ENCODE assay signal across 14 cellular contexts in genomic region chr2:205704101-205704741, GRCh38. TPM values are rescaled to one million over a fixed set of nuclear protein-coding genes. Genes with fewer than 3 reads are reported as not detected.
A peak's percentile ranks its signal among the peaks of the same experiment; 100 is the strongest.
DNase-seq lines count a peak whose midpoint lies in the region; ATAC-seq, FAIRE-seq and TF ChIP-seq lines count a peak whose summit lies in the region.
"Had no signal": no experiment of that assay in that cellular context is flagged by ENCODE, and none has a peak within 500 bp of the region (broad histone marks: within the 10 kb centered on the region; RNA-seq: fewer than 3 reads in every experiment).

No MANE protein-coding gene starts in this region.

- no peaks in the 10 kb centered on the region for H4K20me1 ChIP-seq in endothelial cell of umbilical vein (replicated peaks; ENCODE audit: control insufficient read depth, extremely low read depth, insufficient read depth, low read length)

- BruUV-seq in endothelial cell of umbilical vein (replicated peaks; lab: Mats Ljungman, UMichigan) = no TSS peak

- H3K27ac Mint-ChIP-seq in naive B cell = peak overlapping the region in 5 of 6 donors; percentile 30 to 99 (median 49)
- no peak overlapping the region for H3K27ac Mint-ChIP-seq in CD4-positive, alpha-beta T cell
- H3K27ac Mint-ChIP-seq: H9; stimulated activated naive CD8-positive, alpha-beta T cell treated with anti-CD3 and anti-CD28 coated beads, Interleukin-15, Interleukin-2, amounts not matched to agents 100 ng/mL and 50 ng/mL, for 24 hours had no signal

- peaks cover 0 to 2% (median 0%) of the 10 kb centered on the region in 7 donors for H3K9me3 Mint-ChIP-seq in naive B cell
- H3K9me3 Mint-ChIP-seq in CD4-positive, alpha-beta T cell = no peaks in the 10 kb centered on the region
- H3K9me3 Mint-ChIP-seq: H9; stimulated activated naive CD8-positive, alpha-beta T cell treated with anti-CD3 and anti-CD28 coated beads, Interleukin-15, Interleukin-2, amounts not matched to agents 100 ng/mL and 50 ng/mL, for 24 hours had no signal

- TF ChIP-seq EP300 in upper lobe of left lung (IDR thresholded peaks at IDR 0.05) = no peak

- H3K9ac ChIP-seq in endothelial cell of umbilical vein (replicated peaks; ENCODE audit: extremely low read depth, insufficient read depth, low read length) = no peak overlapping the region

- H3K9me3 ChIP-seq in heart left ventricle = no peaks in the 10 kb centered on the region
- H3K9me3 ChIP-seq in endothelial cell of umbilical vein (replicated peaks; ENCODE audit: control insufficient read depth, insufficient read depth, low read length) = no peaks in the 10 kb centered on the region
- no peaks in the 10 kb centered on the region for H3K9me3 ChIP-seq in upper lobe of left lung
- no peaks in the 10 kb centered on the region for H3K9me3 ChIP-seq in CD4-positive, alpha-beta T cell (ENCODE audit: control insufficient read depth, low read length)

- H3K4me1 Mint-ChIP-seq in naive B cell = peaks cover 46 to 69% (median 61%) of the 10 kb centered on the region in 3 donors
- peaks cover 11% of the 10 kb centered on the region for H3K4me1 Mint-ChIP-seq in CD4-positive, alpha-beta T cell (ENCODE audit: low read depth)

- no peak overlapping the region for H3K4me2 ChIP-seq in endothelial cell of umbilical vein (ENCODE audit: insufficient read depth, low read length)

- no peaks in the 10 kb centered on the region for H3K36me3 Mint-ChIP-seq in naive B cell
- H3K36me3 Mint-ChIP-seq in CD4-positive, alpha-beta T cell (ENCODE audit: low read depth) = no peaks in the 10 kb centered on the region

- DNase-seq in heart left ventricle (peak in 3 of 5 donors; percentile 38 to 51 (median 44)), Right ventricle myocardium inferior (ENCODE audit: missing footprints) (no peak), endothelial cell of umbilical vein (ENCODE audit: low read depth, low spot score) (peak; percentile 44), naive B cell (no peak), upper lobe of left lung (peak in 1 of 2 donors; percentile 81), NCI-H1417 (lab: John Stamatoyannopoulos, UW) (no peak), omental fat pad (ENCODE audit: low spot score) (no peak)
- no peak for DNase-seq in CD4-positive, alpha-beta T cell
- DNase-seq: ACHN, foreskin fibroblast, GDM1, H9, NCI-H345 had no signal

- no peaks in the 10 kb centered on the region for H3K9me1 ChIP-seq in endothelial cell of umbilical vein (replicated peaks; ENCODE audit: control insufficient read depth, extremely low read depth, insufficient read depth, low read length)

- ATAC-seq in heart left ventricle (peak in 1 of 4 donors; percentile 13), Right ventricle myocardium inferior (no peak), naive B cell (ENCODE audit: low read depth in 2 of 2) (no peak), upper lobe of left lung (ENCODE audit: low FRiP score in 2 of 2) (peak in 1 of 2 donors; percentile 80), omental fat pad (ENCODE audit: low FRiP score) (no peak)
- no peak for ATAC-seq in CD4-positive, alpha-beta T cell (ENCODE audit: poor library complexity)

- intact Hi-C loops in heart left ventricle (cut with DNase I) (no loop called here), Right ventricle myocardium inferior (cut with DNase I) (no loop called here), endothelial cell of umbilical vein (cut with micrococcal nuclease) (no loop called here)
- intact Hi-C loops in CD4-positive, alpha-beta T cell (cut with DNase I, micrococcal nuclease) = no loop called here

- no peak for FAIRE-seq in endothelial cell of umbilical vein (lab: Jason Lieb, UNC)

- no peak overlapping the region for H2AFZ ChIP-seq in endothelial cell of umbilical vein (ENCODE audit: low read depth, low read length)

- H3K27me3 ChIP-seq in heart left ventricle (no peaks in the 10 kb centered on the region), endothelial cell of umbilical vein (ENCODE audit: control insufficient read depth in 2 of 2, insufficient read depth in 2 of 2, low read length in 2 of 2) (no peaks in the 10 kb centered on the region), upper lobe of left lung (no peaks in the 10 kb centered on the region)
- H3K27me3 ChIP-seq in CD4-positive, alpha-beta T cell (ENCODE audit: control insufficient read depth, insufficient read depth, low read length) = no peaks in the 10 kb centered on the region

- CTCF ChIA-PET in endothelial cell of umbilical vein (lab: Charles Lee) = interaction anchor here (1.8 kb wide), 1 partner anchor 22 kb away, joined by 5 read pairs; the partner anchor contains the start of gene NRP2
- CTCF ChIA-PET in CD4-positive, alpha-beta T cell (lab: Charles Lee) = no interaction called here

- H3K4me1 ChIP-seq in heart left ventricle (peaks cover 0 to 100% (median 67%) of the 10 kb centered on the region in 12 donors), endothelial cell of umbilical vein (ENCODE audit: control insufficient read depth, extremely low read depth, insufficient read depth, low read length) (peaks cover 91% of the 10 kb centered on the region), upper lobe of left lung (peaks cover 29 to 72% (median 52%) of the 10 kb centered on the region in 4 donors)

- H3K27ac ChIP-seq in heart left ventricle (peak overlapping the region in 8 of 12 donors; percentile 11 to 93 (median 78)), endothelial cell of umbilical vein (ENCODE audit: insufficient read depth, low read depth, low read length) (peak overlapping the region; percentile 2), upper lobe of left lung (peak overlapping the region; percentile 14 to 65 (median 34))
- no peak overlapping the region for H3K27ac ChIP-seq in CD4-positive, alpha-beta T cell (ENCODE audit: low read depth, low read length)

- 59 to 60% (median 59%) methylated on average over 9 of the region's 9 CpGs for WGBS in heart left ventricle, 4 donors
- WGBS in upper lobe of left lung, 2 donors = 59 to 60% methylated on average over 6 to 9 of the region's 9 CpGs

- no peak overlapping the region for H3K4me3 Mint-ChIP-seq in naive B cell
- no peak overlapping the region for H3K4me3 Mint-ChIP-seq in CD4-positive, alpha-beta T cell
- H3K4me3 Mint-ChIP-seq: H9; stimulated activated naive CD8-positive, alpha-beta T cell treated with anti-CD3 and anti-CD28 coated beads, Interleukin-15, Interleukin-2, amounts not matched to agents 100 ng/mL and 50 ng/mL, for 24 hours had no signal

- POLR2A ChIA-PET in endothelial cell of umbilical vein (lab: Charles Lee) = interaction anchor here (0.7 to 1.0 kb wide), 2 partner anchors 16 to 22 kb away, joined by 3 read pairs; partner anchors contain the start of gene NRP2
- POLR2A ChIA-PET in CD4-positive, alpha-beta T cell (lab: Charles Lee) = no interaction called here

- no peak for TF ChIP-seq POLR2A in heart left ventricle (IDR thresholded peaks at IDR 0.05)
- TF ChIP-seq POLR2A in endothelial cell of umbilical vein (IDR thresholded peaks at IDR 0.05; ENCODE audit: low read depth, low read length) = no peak
- TF ChIP-seq POLR2A in upper lobe of left lung (IDR thresholded peaks at IDR 0.05) = peak in 1 of 4 donors; percentile 8

- H3K79me2 ChIP-seq in endothelial cell of umbilical vein (ENCODE audit: control insufficient read depth, insufficient read depth, low read length) = peaks cover 9% of the 10 kb centered on the region

- dilution Hi-C loops in endothelial cell of umbilical vein (cut with MboI; ENCODE audit: extremely low pct_ligation_motif_present, low sequenced_read_pairs) = no loop called here

- TF ChIP-seq CTCF in heart left ventricle (IDR thresholded peaks at IDR 0.05) (no peak), endothelial cell of umbilical vein (IDR thresholded peaks at IDR 0.05; ENCODE audit: extremely low read depth in 1 of 2, insufficient read depth in 1 of 2, low read depth in 1 of 2, low read length in 2 of 2) (no peak), upper lobe of left lung (IDR thresholded peaks at IDR 0.05) (no peak), omental fat pad (IDR thresholded peaks at IDR 0.05) (no peak)
- no peak for TF ChIP-seq CTCF in CD4-positive, alpha-beta T cell (IDR thresholded peaks at IDR 0.05)

- H3K27me3 Mint-ChIP-seq in naive B cell = no peaks in the 10 kb centered on the region
- no peaks in the 10 kb centered on the region for H3K27me3 Mint-ChIP-seq in CD4-positive, alpha-beta T cell

- H3K4me3 ChIP-seq in heart left ventricle (no peak overlapping the region), endothelial cell of umbilical vein (replicated peaks in 1 of 3; ENCODE audit: insufficient read depth in 1 of 3, low read depth in 1 of 3, low read length in 3 of 3) (no peak overlapping the region), upper lobe of left lung (no peak overlapping the region)

- H3K36me3 ChIP-seq in heart left ventricle = peaks cover 0 to 3% (median 0%) of the 10 kb centered on the region in 9 donors
- peaks cover 0 to 11% of the 10 kb centered on the region in 2 experiments for H3K36me3 ChIP-seq in endothelial cell of umbilical vein (ENCODE audit: control insufficient read depth in 2 of 2, extremely low read depth in 1 of 2, insufficient read depth in 2 of 2, low read length in 2 of 2)
- H3K36me3 ChIP-seq in upper lobe of left lung = peaks cover 0 to 8% (median 0%) of the 10 kb centered on the region in 4 donors

TF ChIP-seq in endothelial cell of umbilical vein, 7 proteins besides CTCF, POLR2A, EP300 and RAD21 (continues in another document):
- TF ChIP-seq FOS (IDR thresholded peaks at IDR 0.05; ENCODE audit: borderline replicate concordance, insufficient read depth, low read length) (no peak), POLR2AphosphoS5 (IDR thresholded peaks at IDR 0.05; ENCODE audit: insufficient read depth, low read depth, low read length) (no peak)
- TF ChIP-seq, protein P1, sequence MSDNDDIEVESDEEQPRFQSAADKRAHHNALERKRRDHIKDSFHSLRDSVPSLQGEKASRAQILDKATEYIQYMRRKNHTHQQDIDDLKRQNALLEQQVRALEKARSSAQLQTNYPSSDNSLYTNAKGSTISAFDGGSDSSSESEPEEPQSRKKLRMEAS (IDR thresholded peaks at IDR 0.05; ENCODE audit: insufficient read depth, insufficient read length) = no peak

RNA-seq across cellular contexts. Expression of gene NRP2, which starts 21.9 kb away (rescaled TPM):
- 10 to 100 TPM in 4 of 9 donors, 1 to 10 TPM in 5; 3.1 to 57.5 (median 6.9) TPM for total RNA-seq in heart left ventricle
- 1 to 10 TPM; 2.0 to 3.6 TPM for polyA plus RNA-seq in heart left ventricle
- 7.6 TPM for total RNA-seq in Right ventricle myocardium inferior
- 149 and 240 TPM in 2 replicates for total RNA-seq in endothelial cell of umbilical vein
- 138 and 160 TPM in 2 replicates for polyA plus RNA-seq in endothelial cell of umbilical vein
- polyA plus RNA-seq in endothelial cell of umbilical vein (2011; cell fraction: cytosol; rRNA removed) = 107 and 113 TPM in 2 replicates
- 198 and 227 TPM in 2 replicates for polyA plus RNA-seq in endothelial cell of umbilical vein (2011; cell fraction: nucleus; rRNA removed)
- 99.8 and 162 TPM in 2 replicates for polyA plus RNA-seq in endothelial cell of umbilical vein (2012)
- 478 and 499 TPM in 2 replicates for polyA minus RNA-seq in endothelial cell of umbilical vein
- polyA minus RNA-seq in endothelial cell of umbilical vein (2011; cell fraction: cytosol; rRNA and poly(A)+ RNA removed) = 1.3 TPM
- 330 and 370 TPM in 2 replicates for polyA minus RNA-seq in endothelial cell of umbilical vein (2011; cell fraction: nucleus; rRNA and poly(A)+ RNA removed)
- polyA plus RNA-seq in naive B cell (ENCODE audit: low read depth in 6 of 6) = 1 to 10 TPM in 4 of 6 donors, under 1 TPM in 2; 0.49 to 7.6 (median 2.0) TPM
- 10 to 100 TPM; 61.4 to 99.4 (median 71.8) TPM for total RNA-seq in upper lobe of left lung
- under 1 TPM in 1 of 2 experiments, not detected in 1; 0.19 TPM for total RNA-seq in CD4-positive, alpha-beta T cell
- 100 to 1,000 TPM in 1 of 4 donors, 10 to 100 TPM in 3; 41.1 to 119 (median 52.4) TPM for total RNA-seq in omental fat pad

Comparison
In these comparisons a context has a peak if more than half of its experiments do, and no peak if none do; other contexts are left out.
1. DNase-seq: peak in heart left ventricle (3 of 5) and endothelial cell of umbilical vein (single experiment); none in Right ventricle myocardium inferior (single experiment), naive B cell (single experiment), NCI-H1417 (0 of 3), CD4-positive, alpha-beta T cell (0 of 10) and omental fat pad (single experiment).